ENCODE assay signal across 1 cellular context in the genomic region with DNA sequence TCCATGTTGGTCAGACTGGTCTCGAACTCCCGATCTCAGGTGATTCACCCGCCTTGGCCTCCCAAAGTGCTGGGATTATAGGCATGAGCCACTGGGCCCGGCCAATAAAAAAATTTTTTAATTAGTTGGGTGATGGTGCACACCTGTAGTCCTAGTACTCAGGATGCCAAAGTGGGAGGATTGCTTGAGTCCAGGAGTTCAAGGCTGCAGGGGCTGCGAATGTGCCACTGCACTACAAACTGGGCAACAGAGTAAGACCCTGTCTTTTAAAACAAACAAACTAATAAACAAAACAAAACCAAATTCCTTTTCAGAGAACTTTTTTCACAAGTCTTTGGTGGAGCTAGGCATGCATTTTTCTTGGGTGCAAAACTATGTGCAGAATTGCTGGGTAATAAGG.
TF ChIP-seq lines count a peak whose summit lies in the region.

No MANE protein-coding gene starts in this region.

TF ChIP-seq in HepG2, 621 proteins besides CTCF, POLR2A, EP300 and RAD21:
- TF ChIP-seq HOXA7 (CRISPR knock-in tag; IDR thresholded peaks at IDR 0.05) (no peak), ZNF207 (IDR thresholded peaks at IDR 0.05; ENCODE audit: borderline replicate concordance) (no peak), ZNF121 (CRISPR knock-in tag; IDR thresholded peaks at IDR 0.05) (peak; percentile 81)
